In genomic region chr3:48929358-48930035, GRCh38 we compare ENCODE assay signal across 20 cellular contexts. TPM values are rescaled to one million over a fixed set of nuclear protein-coding genes. Genes with fewer than 3 reads are reported as not detected.
DNase-seq lines count a peak whose midpoint lies in the region; ATAC-seq, FAIRE-seq and TF ChIP-seq lines count a peak whose summit lies in the region.
"Had no signal": no experiment of that assay in that cellular context is flagged by ENCODE, and none has a peak within 500 bp of the region (broad histone marks: within the 10 kb centered on the region; RNA-seq: fewer than 3 reads in every experiment).

No MANE protein-coding gene starts in this region.

- WGBS in pancreas, 2 donors, result 65 to 67% methylated on average over 3 of the region's 3 CpGs

- no peak for FAIRE-seq in pancreas (lab: Jason Lieb, UNC)
- FAIRE-seq: GM12891, urothelium cell line had no signal

- no peaks in the 10 kb centered on the region for H3K27me3 ChIP-seq in pancreas
- H3K27me3 ChIP-seq: MG63 had no signal

- intact Hi-C loops in activated CD4-positive, alpha-beta T cell treated with anti-CD3 and anti-CD28 coated beads, Interleukin-2, amount 10 ng/mL, durations not matched to agents 24 days and 14 days (cut with micrococcal nuclease), result loop anchor here (5.0 kb wide), 1 partner anchor 32 kb away; the partner anchor contains the start of gene SLC25A20
- intact Hi-C loops in pancreas (cut with DNase I), result no loop called here

- H3K36me3 ChIP-seq in HEK293 (ENCODE audit: control insufficient read depth in 2 of 2, insufficient read depth in 1 of 2, low read length in 2 of 2), result peaks cover 12 to 77% of the 10 kb centered on the region in 2 experiments; a peak in 2 of 3 replicates
- peaks cover 0 to 19% (median 3%) of the 10 kb centered on the region in 3 donors for H3K36me3 ChIP-seq in pancreas

- H3K4me3 Mint-ChIP-seq in activated CD4-positive, alpha-beta T cell treated with anti-CD3 and anti-CD28 coated beads, Interleukin-2, amount 10 ng/mL, durations not matched to agents 24 days and 14 days, result peak overlapping the region; percentile 24
- H3K4me3 Mint-ChIP-seq in natural killer cell treated with Interleukin-12 subunit alpha and Interleukin-12 subunit beta and Interleukin-15 and Interleukin-18, amount 100 ng/mL, for 72 hours, result peak overlapping the region; percentile 65

- H3K9me3 ChIP-seq in HEK293 (ENCODE audit: control insufficient read depth, insufficient read depth, low read depth, low read length), result no peaks in the 10 kb centered on the region
- no peaks in the 10 kb centered on the region for H3K9me3 ChIP-seq in pancreas
- H3K9me3 ChIP-seq: MG63 had no signal

- ATAC-seq in natural killer cell treated with Interleukin-12 subunit alpha and Interleukin-12 subunit beta and Interleukin-15 and Interleukin-18, amount 100 ng/mL, for 72 hours, result no peak
- ATAC-seq in pancreas, result no peak
- ATAC-seq: left lobe of liver had no signal

- peak overlapping the region; percentile 39 for H3K27ac Mint-ChIP-seq in activated CD4-positive, alpha-beta T cell treated with anti-CD3 and anti-CD28 coated beads, Interleukin-2, amount 10 ng/mL, durations not matched to agents 24 days and 14 days
- peak overlapping the region; percentile 56 to 76 for H3K27ac Mint-ChIP-seq in natural killer cell treated with Interleukin-12 subunit alpha and Interleukin-12 subunit beta and Interleukin-15 and Interleukin-18, amount 100 ng/mL, for 72 hours

- H3K27me3 Mint-ChIP-seq in activated CD4-positive, alpha-beta T cell treated with anti-CD3 and anti-CD28 coated beads, Interleukin-2, amount 10 ng/mL, durations not matched to agents 24 days and 14 days, result no peaks in the 10 kb centered on the region
- H3K27me3 Mint-ChIP-seq in natural killer cell treated with Interleukin-12 subunit alpha and Interleukin-12 subunit beta and Interleukin-15 and Interleukin-18, amount 100 ng/mL, for 72 hours, result no peaks in the 10 kb centered on the region

- H3K27ac ChIP-seq in HEK293 (ENCODE audit: extremely low read depth, low read depth, low read length), result no peak overlapping the region
- no peak overlapping the region for H3K27ac ChIP-seq in pancreas
- H3K27ac ChIP-seq: HL-60, SK-N-MC had no signal

- H3K4me1 ChIP-seq in HEK293 (ENCODE audit: control insufficient read depth, insufficient read depth, low read length) (peaks cover 11% of the 10 kb centered on the region), pancreas (peaks cover 9 to 14% (median 11%) of the 10 kb centered on the region in 3 donors)

- POLR2A ChIA-PET in HEK293 (lab: Yijun Ruan, JAX), result no interaction called here

- H3K4me3 ChIP-seq in HEK293 (ENCODE audit: low read depth, low read length), result no peak overlapping the region
- no peak overlapping the region for H3K4me3 ChIP-seq in pancreas
- H3K4me3 ChIP-seq: MG63, SK-N-MC had no signal

- CTCF ChIA-PET in HEK293 (lab: Yijun Ruan, JAX), result interaction anchor here (0.6 kb wide), 2 partner anchors 42 to 165 kb away, joined by 3 to 4 read pairs; no protein-coding TSS in a partner anchor

- H3K4me1 Mint-ChIP-seq in activated CD4-positive, alpha-beta T cell treated with anti-CD3 and anti-CD28 coated beads, Interleukin-2, amount 10 ng/mL, durations not matched to agents 24 days and 14 days, result peaks cover 60% of the 10 kb centered on the region
- peaks cover 57 to 65% of the 10 kb centered on the region in 2 donors for H3K4me1 Mint-ChIP-seq in natural killer cell treated with Interleukin-12 subunit alpha and Interleukin-12 subunit beta and Interleukin-15 and Interleukin-18, amount 100 ng/mL, for 72 hours (ENCODE audit: low read depth in 2 of 2)

- H3K36me3 Mint-ChIP-seq in activated CD4-positive, alpha-beta T cell treated with anti-CD3 and anti-CD28 coated beads, Interleukin-2, amount 10 ng/mL, durations not matched to agents 24 days and 14 days (ENCODE audit: low read depth), result peaks cover 75% of the 10 kb centered on the region
- H3K36me3 Mint-ChIP-seq in natural killer cell treated with Interleukin-12 subunit alpha and Interleukin-12 subunit beta and Interleukin-15 and Interleukin-18, amount 100 ng/mL, for 72 hours, result peaks cover 36% of the 10 kb centered on the region

- TF ChIP-seq CTCF in HEK293 (tag by site-specific recombination; IDR thresholded peaks at IDR 0.05) (no peak), pancreas (IDR thresholded peaks at IDR 0.05) (no peak)

- no peaks in the 10 kb centered on the region for H3K9me3 Mint-ChIP-seq in activated CD4-positive, alpha-beta T cell treated with anti-CD3 and anti-CD28 coated beads, Interleukin-2, amount 10 ng/mL, durations not matched to agents 24 days and 14 days
- no peaks in the 10 kb centered on the region for H3K9me3 Mint-ChIP-seq in natural killer cell treated with Interleukin-12 subunit alpha and Interleukin-12 subunit beta and Interleukin-15 and Interleukin-18, amount 100 ng/mL, for 72 hours

- no peak for DNase-seq in activated CD4-positive, alpha-beta T cell treated with anti-CD3 and anti-CD28 coated beads, Interleukin-2, amount 10 ng/mL, durations not matched to agents 24 days and 14 days
- DNase-seq in activated CD4-positive, alpha-beta T cell treated with anti-CD3 and anti-CD28 coated beads, Interleukin-2, amount 50 U/mL, for 4 hours, result no peak
- DNase-seq in astrocyte of the hippocampus (ENCODE audit: low read depth, low spot score), result peak; percentile 24
- DNase-seq in natural killer cell treated with Interleukin-12 subunit alpha and Interleukin-12 subunit beta and Interleukin-15 and Interleukin-18, amount 100 ng/mL, for 72 hours (ENCODE audit: low spot score), result no peak
- no peak for DNase-seq in pancreas
- no peak for DNase-seq in activated CD4-positive, CD25-positive, alpha-beta regulatory T cell (lab: John Stamatoyannopoulos, UW)
- no peak for DNase-seq in activated effector memory CD4-positive, alpha-beta T cell treated with anti-CD3 and anti-CD28 coated beads, Interleukin-2, amount 50 U/mL, for 16 hours
- DNase-seq: activated CD4-positive, alpha-beta T cell treated with anti-CD3 and anti-CD28 coated beads for 48 hours; DMS 273 treated with DMSO at 0.1 percent for 48 hours; effector memory CD4-positive, alpha-beta T cell; MG63; NCI-H2107; occipital lobe; stimulated activated CD4-positive, alpha-beta T cell treated with anti-CD3 and anti-CD28 coated beads, Interleukin-15, amount 100 ng/mL, for 24 hours had no signal

TF ChIP-seq in HEK293, 187 proteins besides CTCF, POLR2A, EP300 and RAD21 (continues in another document):
- TF ChIP-seq ZNF10 (tag by site-specific recombination; IDR thresholded peaks at IDR 0.05), result no peak
- no peak for TF ChIP-seq ZNF280C (tag by site-specific recombination; IDR thresholded peaks at IDR 0.05)
- TF ChIP-seq ZNF596 (tag by site-specific recombination; IDR thresholded peaks at IDR 0.05), result no peak
- TF ChIP-seq BCL6B (tag by site-specific recombination; IDR thresholded peaks at IDR 0.05), result peak; percentile 75
- TF ChIP-seq ZNF18 (tag by site-specific recombination; IDR thresholded peaks at IDR 0.05), result peak; percentile 53; the same call in 1 of the 2 replicates
- TF ChIP-seq KLF16 (tag by site-specific recombination; IDR thresholded peaks at IDR 0.05), result no peak

RNA-seq across cellular contexts. Expression of gene ARIH2, which starts 10.9 kb away (rescaled TPM):
- total RNA-seq in activated CD4-positive, alpha-beta T cell treated with anti-CD3 and anti-CD28 coated beads, Interleukin-2, amount 10 ng/mL, durations not matched to agents 24 days and 14 days, result 157 TPM in 2 replicates
- total RNA-seq in natural killer cell treated with Interleukin-12 subunit alpha and Interleukin-12 subunit beta and Interleukin-15 and Interleukin-18, amount 100 ng/mL, for 72 hours, result 100 to 1,000 TPM; 141 to 238 TPM
- total RNA-seq in pancreas, result 10 to 100 TPM; 33.3 to 45.8 (median 40.4) TPM
- polyA plus RNA-seq in pancreas, result 10 to 100 TPM; 50.0 to 53.6 TPM

RNA-seq across cellular contexts. Expression of gene SLC25A20, which starts 30.8 kb away (rescaled TPM):
- total RNA-seq in activated CD4-positive, alpha-beta T cell treated with anti-CD3 and anti-CD28 coated beads, Interleukin-2, amount 10 ng/mL, durations not matched to agents 24 days and 14 days, result 13.8 and 15.6 TPM in 2 replicates
- 10 to 100 TPM; 27.8 to 32.5 TPM for total RNA-seq in natural killer cell treated with Interleukin-12 subunit alpha and Interleukin-12 subunit beta and Interleukin-15 and Interleukin-18, amount 100 ng/mL, for 72 hours
- total RNA-seq in pancreas, result 10 to 100 TPM in 3 of 6 donors, 1 to 10 TPM in 3; 8.3 to 15.7 (median 10.0) TPM
- polyA plus RNA-seq in pancreas, result 10 to 100 TPM in 1 of 2 donors, 1 to 10 TPM in 1; 9.6 to 14.8 TPM
